Comparison of ENCODE assay signal across 21 cellular contexts in genomic region chr14:94354638-94355185, GRCh38. TPM values are rescaled to one million over a fixed set of nuclear protein-coding genes. Genes with fewer than 3 reads are reported as not detected.
"Had no signal": no experiment of that assay in that cellular context is flagged by ENCODE, and none has a peak within 500 bp of the region (broad histone marks: within the 10 kb centered on the region; RNA-seq: fewer than 3 reads in every experiment).

No MANE protein-coding gene starts in this region.

- ATAC-seq: natural killer cell had no signal

- H3K9me3 ChIP-seq: left lung, neutrophil, right atrium auricular region, upper lobe of left lung had no signal

- H3K4me1 Mint-ChIP-seq: central memory CD8-positive, alpha-beta T cell; memory B cell; natural killer cell had no signal

- H3K4me3 ChIP-seq: coronary artery, left lung, right atrium auricular region, upper lobe of left lung had no signal

- H3K27ac Mint-ChIP-seq: activated naive CD8-positive, alpha-beta T cell; brain; natural killer cell; stimulated activated naive CD8-positive, alpha-beta T cell treated with anti-CD3 and anti-CD28 coated beads, Interleukin-15, Interleukin-2, amounts not matched to agents 100 ng/mL and 50 ng/mL, for 24 hours had no signal

- DNase-seq: activated CD4-positive, CD25-positive, alpha-beta regulatory T cell treated with anti-CD3 and anti-CD28 coated beads, Interleukin-2, amount 50 U/mL, for 72 hours; activated gamma-delta T cell; activated T-cell treated with anti-CD3 and anti-CD28 coated beads, Interleukin-2, amount 50 U/mL, for 4 hours; amniotic stem cell; natural killer cell; T-helper 1 cell; T1000 had no signal

- H3K4me1 ChIP-seq: left lung, right atrium auricular region had no signal

- H3K4me3 Mint-ChIP-seq: activated naive CD8-positive, alpha-beta T cell; activated T-cell treated with anti-CD3 and anti-CD28 coated beads, Interleukin-2, amount 50 U/mL, for 4 hours; brain; central memory CD8-positive, alpha-beta T cell; memory B cell; natural killer cell; stimulated activated naive CD8-positive, alpha-beta T cell treated with anti-CD3 and anti-CD28 coated beads, Interleukin-15, Interleukin-2, amounts not matched to agents 100 ng/mL and 50 ng/mL, for 24 hours had no signal

- H3K9me3 Mint-ChIP-seq: natural killer cell had no signal

- H3K36me3 ChIP-seq: left lung, neutrophil, right atrium auricular region, upper lobe of left lung had no signal

- H3K27ac ChIP-seq: coronary artery, left lung, neutrophil, right atrium auricular region, upper lobe of left lung had no signal

- H3K36me3 Mint-ChIP-seq: activated naive CD8-positive, alpha-beta T cell; brain; memory B cell; natural killer cell had no signal

- H3K27me3 ChIP-seq: right atrium auricular region, upper lobe of left lung had no signal

RNA-seq across cellular contexts. Expression of gene SERPINA2, which starts 11.8 kb away (rescaled TPM):
- total RNA-seq: activated T-cell treated with anti-CD3 and anti-CD28 coated beads, Interleukin-2, amount 50 U/mL, for 4 hours; esophagus mucosa; left lung; natural killer cell; posterior vena cava; right atrium auricular region; temporal lobe; upper lobe of left lung had no signal
- polyA plus RNA-seq: keratinocyte had no signal

RNA-seq across cellular contexts. Expression of gene SERPINA6, which starts 31.6 kb away (rescaled TPM):
- total RNA-seq: activated T-cell treated with anti-CD3 and anti-CD28 coated beads, Interleukin-2, amount 50 U/mL, for 4 hours; esophagus mucosa; left lung; natural killer cell; posterior vena cava; right atrium auricular region; temporal lobe had no signal
- polyA plus RNA-seq: keratinocyte had no signal
